In genomic region chr19:3028305-3029069, GRCh38 we compare ENCODE assay signal across 9 cellular contexts. TPM values are rescaled to one million over a fixed set of nuclear protein-coding genes. Genes with fewer than 3 reads are reported as not detected.
DNase-seq lines count a peak whose midpoint lies in the region; ATAC-seq and TF ChIP-seq lines count a peak whose summit lies in the region.
"Had no signal": no experiment of that assay in that cellular context is flagged by ENCODE, and none has a peak within 500 bp of the region (broad histone marks: within the 10 kb centered on the region; RNA-seq: fewer than 3 reads in every experiment).

No MANE protein-coding gene starts in this region.

- H3K9me3 Mint-ChIP-seq in activated naive CD8-positive, alpha-beta T cell treated with anti-CD3 and anti-CD28 coated beads, Interleukin-2, amount 50 U/mL, for 24 hours, result no peaks in the 10 kb centered on the region

- peaks cover 19% of the 10 kb centered on the region for H3K4me1 Mint-ChIP-seq in activated naive CD8-positive, alpha-beta T cell treated with anti-CD3 and anti-CD28 coated beads, Interleukin-2, amount 50 U/mL, for 24 hours

- no peak overlapping the region for H3K27ac Mint-ChIP-seq in activated naive CD8-positive, alpha-beta T cell treated with anti-CD3 and anti-CD28 coated beads, Interleukin-2, amount 50 U/mL, for 24 hours

- H3K27ac ChIP-seq in suprapubic skin, result peak overlapping the region; percentile 56

- no peaks in the 10 kb centered on the region for H3K9me3 ChIP-seq in suprapubic skin

- no peaks in the 10 kb centered on the region for H3K36me3 Mint-ChIP-seq in activated naive CD8-positive, alpha-beta T cell treated with anti-CD3 and anti-CD28 coated beads, Interleukin-2, amount 50 U/mL, for 24 hours (ENCODE audit: low read depth)

- ATAC-seq in activated naive CD8-positive, alpha-beta T cell treated with anti-CD3 and anti-CD28 coated beads, Interleukin-2, amount 50 U/mL, for 24 hours, result no peak
- ATAC-seq in HG02642 (IDR thresholded peaks at IDR 0.05; ENCODE audit: poor library complexity, unreplicated experiment) (no peak), HG02759 (IDR thresholded peaks at IDR 0.05; ENCODE audit: unreplicated experiment) (no peak)

- peaks cover 20% of the 10 kb centered on the region for H3K4me1 ChIP-seq in suprapubic skin

- H3K4me3 ChIP-seq in suprapubic skin, result peak overlapping the region; percentile 66

- peaks cover 31% of the 10 kb centered on the region for H3K27me3 Mint-ChIP-seq in activated naive CD8-positive, alpha-beta T cell treated with anti-CD3 and anti-CD28 coated beads, Interleukin-2, amount 50 U/mL, for 24 hours

- no peak for TF ChIP-seq EP300 in suprapubic skin (IDR thresholded peaks at IDR 0.05)

- no peak for TF ChIP-seq CTCF in suprapubic skin (IDR thresholded peaks at IDR 0.05)

- no peaks in the 10 kb centered on the region for H3K36me3 ChIP-seq in suprapubic skin

- TF ChIP-seq POLR2A in suprapubic skin (IDR thresholded peaks at IDR 0.05), result no peak

- 11% methylated on average over 16 of the region's 40 CpGs for WGBS in suprapubic skin

- H3K4me3 Mint-ChIP-seq in activated naive CD8-positive, alpha-beta T cell treated with anti-CD3 and anti-CD28 coated beads, Interleukin-2, amount 50 U/mL, for 24 hours, result peak overlapping the region; percentile 17

- no peaks in the 10 kb centered on the region for H3K27me3 ChIP-seq in suprapubic skin

- DNase-seq in NCI-H2171 treated with DMSO at 0.1 percent for 48 hours (lab: John Stamatoyannopoulos, UW), result peak; percentile 27
- no peak for DNase-seq in NCI-H2171 (lab: John Stamatoyannopoulos, UW)
- no peak for DNase-seq in activated naive CD8-positive, alpha-beta T cell treated with anti-CD3 and anti-CD28 coated beads, Interleukin-2, amount 50 U/mL, for 24 hours
- DNase-seq in iPS-NIHi7 (ENCODE audit: extremely low spot score), result peak; percentile 53
- no peak for DNase-seq in suprapubic skin (ENCODE audit: low spot score in 2 of 2)
- no peak for DNase-seq in HCEC 1CT
- DNase-seq: effector CD4-positive, alpha-beta T cell had no signal

RNA-seq across cellular contexts. Expression of gene TLE2, which starts 0.6 kb away (rescaled TPM):
- 10 to 100 TPM; 18.2 to 35.6 (median 27.3) TPM for total RNA-seq in suprapubic skin

RNA-seq across cellular contexts. Expression of gene TLE5, which starts 33.8 kb away (rescaled TPM):
- total RNA-seq in suprapubic skin, result 100 to 1,000 TPM; 339 to 403 (median 382) TPM

RNA-seq across cellular contexts. Expression of gene TLE6, which starts 51.1 kb away (rescaled TPM):
- total RNA-seq in suprapubic skin, result 1 to 10 TPM in 2 of 4 donors, under 1 TPM in 1, not detected in 1; 0.23 to 1.4 (median 1.3) TPM

Comparison
In these comparisons a context has a peak if more than half of its experiments do, and no peak if none do; other contexts are left out.
1. DNase-seq: peak in NCI-H2171 treated with DMSO at 0.1 percent for 48 hours (single experiment) and iPS-NIHi7 (single experiment); none in NCI-H2171 (single experiment), activated naive CD8-positive, alpha-beta T cell treated with anti-CD3 and anti-CD28 coated beads, Interleukin-2, amount 50 U/mL, for 24 hours (single experiment), suprapubic skin (0 of 2) and HCEC 1CT (single experiment).